ENCODE assay signal across 1 cellular context in the genomic region with DNA sequence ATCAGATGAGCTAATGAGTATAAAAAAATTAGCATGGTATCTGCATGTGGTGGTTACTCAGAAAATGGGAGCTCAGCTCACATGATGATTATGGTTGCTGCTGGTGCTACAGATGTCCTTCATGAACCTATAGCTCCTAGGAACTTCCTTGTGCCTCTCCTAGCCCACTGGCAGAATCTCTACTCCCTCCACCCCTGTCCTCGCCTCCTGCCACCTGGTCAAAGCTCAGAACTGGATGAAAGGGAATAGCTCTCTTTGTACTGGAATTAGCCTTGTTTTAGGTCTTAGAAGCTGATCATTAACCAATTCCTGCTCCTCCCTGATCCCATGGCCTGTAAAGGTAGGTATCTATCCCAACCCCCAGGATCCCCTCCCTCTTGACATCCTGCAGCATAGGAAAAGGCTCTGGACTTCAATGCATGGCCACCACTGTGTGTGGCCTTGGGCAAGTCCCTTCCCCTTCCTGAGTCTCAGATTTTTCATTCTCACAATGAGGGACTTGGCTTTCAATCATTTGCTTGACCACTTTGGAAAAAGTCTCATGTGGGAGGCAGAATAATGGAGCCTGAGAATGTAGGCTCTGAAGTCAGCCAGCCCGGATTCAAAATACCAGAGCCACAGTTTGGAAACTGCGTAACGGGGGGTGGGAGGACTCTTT.
TF ChIP-seq lines count a peak whose summit lies in the region.

No MANE protein-coding gene starts in this region.

TF ChIP-seq in HepG2, 621 proteins besides CTCF, POLR2A, EP300 and RAD21 (continued from another document and continues in another):
- TF ChIP-seq RBFOX2 (IDR thresholded peaks at IDR 0.05; ENCODE audit: low read depth, low read length) (peak; percentile 65; the same call in 1 of the 2 replicates), NFE2 (CRISPR knock-in tag; IDR thresholded peaks at IDR 0.05) (no peak), NFRKB (IDR thresholded peaks at IDR 0.05) (no peak), HOXA5 (CRISPR knock-in tag; IDR thresholded peaks at IDR 0.05) (no peak), TOPORS (CRISPR knock-in tag; IDR thresholded peaks at IDR 0.05) (peak; percentile 48; the same call in 1 of the 2 replicates), SSRP1 (CRISPR knock-in tag; IDR thresholded peaks at IDR 0.05) (no peak; the same call in 1 of the 2 replicates), ZFP36L2 (CRISPR knock-in tag; IDR thresholded peaks at IDR 0.05) (no peak), ESRRA (CRISPR knock-in tag; IDR thresholded peaks at IDR 0.05; ENCODE audit: low read depth) (peak; percentile 69; the same call in 1 of the 2 replicates), RFX5 (IDR thresholded peaks at IDR 0.05; ENCODE audit: low read depth, low read length) (no peak), ZNF263 (CRISPR knock-in tag; IDR thresholded peaks at IDR 0.05) (peak; percentile 80; the same call in 1 of the 2 replicates), EHMT2 (IDR thresholded peaks at IDR 0.05; ENCODE audit: borderline replicate concordance, low read depth, low read length) (peak; percentile 74), MED1 (CRISPR knock-in tag; IDR thresholded peaks at IDR 0.05) (peak; percentile 93), LCORL (IDR thresholded peaks at IDR 0.05) (no peak), LCORL (CRISPR knock-in tag; IDR thresholded peaks at IDR 0.05) (peak; percentile 96), RCOR2 (CRISPR knock-in tag; IDR thresholded peaks at IDR 0.05) (peak; percentile 96), RXRB (CRISPR knock-in tag; IDR thresholded peaks at IDR 0.05; ENCODE audit: borderline replicate concordance) (peak; percentile 93), ZBTB44 (CRISPR knock-in tag; IDR thresholded peaks at IDR 0.05) (peak; percentile 90), ZNF549 (CRISPR knock-in tag; IDR thresholded peaks at IDR 0.05) (no peak), SRSF1 (optimal IDR thresholded peaks at IDR 0.05; ENCODE audit: low read depth, low read length) (no peak), ZNF616 (CRISPR knock-in tag; IDR thresholded peaks at IDR 0.05; ENCODE audit: low read depth) (no peak), ARID3A (IDR thresholded peaks at IDR 0.05; ENCODE audit: low read depth, low read length) (peak; percentile 82), DPF2 (CRISPR knock-in tag; IDR thresholded peaks at IDR 0.05; ENCODE audit: borderline replicate concordance, low read depth) (peak; percentile 89), SIX1 (CRISPR knock-in tag; IDR thresholded peaks at IDR 0.05; ENCODE audit: borderline replicate concordance) (peak; percentile 80), ZNF770 (CRISPR knock-in tag; IDR thresholded peaks at IDR 0.05) (peak; percentile 40), ZNF292 (CRISPR knock-in tag; IDR thresholded peaks at IDR 0.05; ENCODE audit: borderline replicate concordance, low read depth) (peak; percentile 91; the same call in 1 of the 2 replicates), TGIF2 (CRISPR knock-in tag; IDR thresholded peaks at IDR 0.05) (peak; percentile 28; the same call in 1 of the 2 replicates), ZNF20 (CRISPR knock-in tag; IDR thresholded peaks at IDR 0.05) (no peak; the same call in 1 of the 2 replicates), BCLAF1 (IDR thresholded peaks at IDR 0.05) (no peak), ZNF44 (CRISPR knock-in tag; IDR thresholded peaks at IDR 0.05) (peak; percentile 22; the same call in 1 of the 2 replicates), TOE1 (CRISPR knock-in tag; IDR thresholded peaks at IDR 0.05) (no peak), SYNCRIP (IDR thresholded peaks at IDR 0.05; ENCODE audit: insufficient read depth, low read depth, low read length) (no peak), ZNF251 (CRISPR knock-in tag; IDR thresholded peaks at IDR 0.05) (no peak), SOX6 (IDR thresholded peaks at IDR 0.05) (no peak), SOX6 (CRISPR knock-in tag; IDR thresholded peaks at IDR 0.05) (peak; percentile 95), ZNF580 (CRISPR knock-in tag; IDR thresholded peaks at IDR 0.05; ENCODE audit: borderline replicate concordance, low read depth) (peak; percentile 83), MAFG (CRISPR knock-in tag; IDR thresholded peaks at IDR 0.05) (no peak), CCAR2 (optimal IDR thresholded peaks at IDR 0.05; ENCODE audit: low read depth, low read length) (peak; percentile 55), HNF4A (CRISPR knock-in tag; IDR thresholded peaks at IDR 0.05) (peak; percentile 95), PRPF4 (IDR thresholded peaks at IDR 0.05; ENCODE audit: low read depth, low read length, poor library complexity, severe bottlenecking) (peak; percentile 19), KLF16 (CRISPR knock-in tag; IDR thresholded peaks at IDR 0.05) (peak; percentile 28 to 89; a peak in 2 of 4 replicates), THAP11 (CRISPR knock-in tag; IDR thresholded peaks at IDR 0.05) (peak; percentile 77), MEIS2 (CRISPR knock-in tag; IDR thresholded peaks at IDR 0.05) (peak; percentile 68; the same call in 1 of the 2 replicates), PHB2 (IDR thresholded peaks at IDR 0.05; ENCODE audit: partially characterized antibody) (no peak), ARNT2 (CRISPR knock-in tag; IDR thresholded peaks at IDR 0.05; ENCODE audit: low read depth) (0 out of 2 replicates have a peak, but pooled peaks have one; percentile 48), HNRNPL (IDR thresholded peaks at IDR 0.05; ENCODE audit: low read depth, low read length) (no peak), CBFB (CRISPR knock-in tag; IDR thresholded peaks at IDR 0.05) (peak; percentile 66; the same call in 1 of the 2 replicates)
- TF ChIP-seq, protein P1, sequence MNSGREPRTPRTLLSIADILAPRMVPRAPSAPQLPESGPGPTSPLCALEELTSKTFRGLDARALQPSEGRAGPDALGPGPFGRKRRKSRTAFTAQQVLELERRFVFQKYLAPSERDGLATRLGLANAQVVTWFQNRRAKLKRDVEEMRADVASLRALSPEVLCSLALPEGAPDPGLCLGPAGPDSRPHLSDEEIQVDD (CRISPR knock-in tag; IDR thresholded peaks at IDR 0.05; ENCODE audit: borderline replicate concordance): no peak
- TF ChIP-seq, protein P2, sequence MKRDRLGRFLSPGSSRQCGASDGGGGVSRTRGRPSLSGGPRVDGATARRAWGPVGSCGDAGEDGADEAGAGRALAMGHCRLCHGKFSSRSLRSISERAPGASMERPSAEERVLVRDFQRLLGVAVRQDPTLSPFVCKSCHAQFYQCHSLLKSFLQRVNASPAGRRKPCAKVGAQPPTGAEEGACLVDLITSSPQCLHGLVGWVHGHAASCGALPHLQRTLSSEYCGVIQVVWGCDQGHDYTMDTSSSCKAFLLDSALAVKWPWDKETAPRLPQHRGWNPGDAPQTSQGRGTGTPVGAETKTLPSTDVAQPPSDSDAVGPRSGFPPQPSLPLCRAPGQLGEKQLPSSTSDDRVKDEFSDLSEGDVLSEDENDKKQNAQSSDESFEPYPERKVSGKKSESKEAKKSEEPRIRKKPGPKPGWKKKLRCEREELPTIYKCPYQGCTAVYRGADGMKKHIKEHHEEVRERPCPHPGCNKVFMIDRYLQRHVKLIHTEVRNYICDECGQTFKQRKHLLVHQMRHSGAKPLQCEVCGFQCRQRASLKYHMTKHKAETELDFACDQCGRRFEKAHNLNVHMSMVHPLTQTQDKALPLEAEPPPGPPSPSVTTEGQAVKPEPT (CRISPR knock-in tag; IDR thresholded peaks at IDR 0.05; ENCODE audit: low read depth): 0 out of 2 replicates have a peak, but pooled peaks have one; percentile 59
- TF ChIP-seq, protein P3, sequence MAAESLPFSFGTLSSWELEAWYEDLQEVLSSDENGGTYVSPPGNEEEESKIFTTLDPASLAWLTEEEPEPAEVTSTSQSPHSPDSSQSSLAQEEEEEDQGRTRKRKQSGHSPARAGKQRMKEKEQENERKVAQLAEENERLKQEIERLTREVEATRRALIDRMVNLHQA (CRISPR knock-in tag; IDR thresholded peaks at IDR 0.05): no peak; the same call in 1 of the 2 replicates
- TF ChIP-seq, protein P4, sequence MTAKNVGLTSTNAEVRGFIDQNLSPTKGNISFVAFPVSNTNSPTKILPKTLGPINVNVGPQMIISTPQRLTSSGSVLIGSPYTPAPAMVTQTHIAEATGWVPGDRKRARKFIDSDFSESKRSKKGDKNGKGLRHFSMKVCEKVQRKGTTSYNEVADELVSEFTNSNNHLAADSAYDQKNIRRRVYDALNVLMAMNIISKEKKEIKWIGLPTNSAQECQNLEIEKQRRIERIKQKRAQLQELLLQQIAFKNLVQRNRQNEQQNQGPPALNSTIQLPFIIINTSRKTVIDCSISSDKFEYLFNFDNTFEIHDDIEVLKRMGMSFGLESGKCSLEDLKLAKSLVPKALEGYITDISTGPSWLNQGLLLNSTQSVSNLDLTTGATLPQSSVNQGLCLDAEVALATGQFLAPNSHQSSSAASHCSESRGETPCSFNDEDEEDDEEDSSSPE (CRISPR knock-in tag; IDR thresholded peaks at IDR 0.05): peak; percentile 60; the same call in 1 of the 2 replicates
